11 cellular contexts compared by ENCODE assay signal in the genomic region with DNA sequence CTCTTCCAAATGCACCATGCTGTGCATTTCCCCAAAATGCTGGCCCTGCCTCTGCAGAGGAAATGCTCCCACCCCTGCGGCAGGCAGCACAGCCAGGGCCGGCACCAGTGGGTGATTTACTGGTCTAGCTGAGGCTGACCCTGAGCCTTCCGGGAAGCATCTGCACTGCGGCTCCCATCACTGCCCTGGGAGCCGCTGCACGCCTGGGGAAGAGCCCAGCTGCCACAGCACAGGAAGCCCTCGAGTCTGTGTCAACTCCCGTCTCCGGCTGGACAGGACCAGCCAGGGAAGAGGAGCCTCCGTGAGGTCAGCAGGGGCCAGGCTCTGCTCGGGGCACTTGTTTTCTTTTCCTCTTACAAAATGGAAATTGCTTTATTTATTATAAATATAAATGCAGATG. TPM values are rescaled to one million over a fixed set of nuclear protein-coding genes. Genes with fewer than 3 reads are reported as not detected.
A peak's percentile ranks its signal among the peaks of the same experiment; 100 is the strongest.
DNase-seq lines count a peak whose midpoint lies in the region; ATAC-seq and TF ChIP-seq lines count a peak whose summit lies in the region.
"Had no signal": no experiment of that assay in that cellular context is flagged by ENCODE, and none has a peak within 500 bp of the region (broad histone marks: within the 10 kb centered on the region; RNA-seq: fewer than 3 reads in every experiment).

No MANE protein-coding gene starts in this region.

- WGBS in testis, 2 donors, result 29 to 50% methylated on average over 11 of the region's 11 CpGs

- no peak overlapping the region for H3K27ac ChIP-seq in testis
- H3K27ac ChIP-seq: SK-N-MC had no signal

- H3K9me3 ChIP-seq in T-helper 17 cell (ENCODE audit: control insufficient read depth, low read length, poor library complexity, severe bottlenecking) (no peaks in the 10 kb centered on the region), testis (no peaks in the 10 kb centered on the region)
- H3K9me3 ChIP-seq: MG63 had no signal

- peak overlapping the region; percentile 41 for H3K4me3 Mint-ChIP-seq in T-helper 2 cell treated with Interferon-gamma antibody and Interleukin-4, amounts not matched to agents 5 μg/mL and 100 μg/mL, for 36 hours
- H3K4me3 Mint-ChIP-seq in T-helper 17 cell, result peak overlapping the region; percentile 52

- H3K36me3 Mint-ChIP-seq in T-helper 2 cell treated with Interferon-gamma antibody and Interleukin-4, amounts not matched to agents 5 μg/mL and 100 μg/mL, for 36 hours (ENCODE audit: low read depth), result peaks cover 7% of the 10 kb centered on the region
- H3K36me3 Mint-ChIP-seq in T-helper 17 cell (ENCODE audit: low read depth), result no peaks in the 10 kb centered on the region

- no peak for ATAC-seq in T-helper 17 cell
- ATAC-seq in HG02798 (IDR thresholded peaks at IDR 0.05; ENCODE audit: poor library complexity, unreplicated experiment), result no peak

- H3K9me3 Mint-ChIP-seq in T-helper 2 cell treated with Interferon-gamma antibody and Interleukin-4, amounts not matched to agents 5 μg/mL and 100 μg/mL, for 36 hours, result peaks cover 4% of the 10 kb centered on the region

- no peak overlapping the region for H3K4me3 ChIP-seq in testis
- H3K4me3 ChIP-seq: MG63, SK-N-MC had no signal

- H3K4me1 Mint-ChIP-seq in T-helper 2 cell treated with Interferon-gamma antibody and Interleukin-4, amounts not matched to agents 5 μg/mL and 100 μg/mL, for 36 hours (ENCODE audit: low read depth), result peaks cover 30% of the 10 kb centered on the region
- peaks cover 28% of the 10 kb centered on the region for H3K4me1 Mint-ChIP-seq in T-helper 17 cell

- intact Hi-C loops in testis (cut with DNase I; ENCODE audit: low total_unique reads), result no loop called here

- no peaks in the 10 kb centered on the region for H3K27me3 ChIP-seq in testis
- H3K27me3 ChIP-seq: MG63 had no signal

- H3K4me1 ChIP-seq in testis, result peaks cover 9% of the 10 kb centered on the region

- no peaks in the 10 kb centered on the region for H3K27me3 Mint-ChIP-seq in T-helper 2 cell treated with Interferon-gamma antibody and Interleukin-4, amounts not matched to agents 5 μg/mL and 100 μg/mL, for 36 hours (ENCODE audit: low read depth)
- no peaks in the 10 kb centered on the region for H3K27me3 Mint-ChIP-seq in T-helper 17 cell

- no peak overlapping the region for H3K27ac Mint-ChIP-seq in T-helper 2 cell treated with Interferon-gamma antibody and Interleukin-4, amounts not matched to agents 5 μg/mL and 100 μg/mL, for 36 hours
- peak overlapping the region; percentile 87 for H3K27ac Mint-ChIP-seq in T-helper 17 cell

- no peak for TF ChIP-seq CTCF in testis (IDR thresholded peaks at IDR 0.05)

- no peaks in the 10 kb centered on the region for H3K36me3 ChIP-seq in testis (ENCODE audit: low read depth, missing control alignments)
- H3K36me3 ChIP-seq: MG63 had no signal

- DNase-seq in T-helper 2 cell treated with Interferon-gamma antibody and Interleukin-4, amounts not matched to agents 5 μg/mL and 100 μg/mL, for 36 hours (ENCODE audit: low spot score), result no peak
- DNase-seq in T-helper 2 cell, result no peak
- DNase-seq in T-helper 17 cell, result no peak
- peak; percentile 89 for DNase-seq in left kidney (ENCODE audit: low read depth, low spot score)
- DNase-seq in testis, result peak; percentile 20
- no peak for DNase-seq in effector CD4-positive, alpha-beta T cell
- no peak for DNase-seq in Ammon's horn (ENCODE audit: low spot score)
- DNase-seq: MG63, nucleus accumbens had no signal

- no peak for TF ChIP-seq POLR2A in testis (IDR thresholded peaks at IDR 0.05)

RNA-seq across cellular contexts. Expression of a gene that starts 25.1 kb away (rescaled TPM):
- total RNA-seq in T-helper 17 cell, result 100 to 1,000 TPM; 254 to 268 TPM
- total RNA-seq in testis, result 100 to 1,000 TPM; 119 to 129 TPM
- polyA plus RNA-seq in testis (ENCODE audit: insufficient read depth, low read depth, low replicate concordance), result 75.7 TPM

Comparison
In these comparisons a context has a peak if more than half of its experiments do, and no peak if none do; other contexts are left out.
1. DNase-seq: peak in left kidney (single experiment) and testis (single experiment); none in T-helper 2 cell treated with Interferon-gamma antibody and Interleukin-4, amounts not matched to agents 5 μg/mL and 100 μg/mL, for 36 hours (single experiment), T-helper 2 cell (0 of 5), T-helper 17 cell (0 of 3), effector CD4-positive, alpha-beta T cell (single experiment) and Ammon's horn (single experiment).